ENCODE assay signal across 1 cellular context in genomic region chr5:22663124-22663523, GRCh38.
TF ChIP-seq lines count a peak whose summit lies in the region.

No MANE protein-coding gene starts in this region.

TF ChIP-seq in SK-N-SH, 30 proteins besides CTCF, POLR2A, EP300 and RAD21 (continued from another document):
- no peak for TF ChIP-seq FOXJ3 (CRISPR knock-in tag; IDR thresholded peaks at IDR 0.05)
- no peak for TF ChIP-seq JUND (IDR thresholded peaks at IDR 0.05)
- TF ChIP-seq YY1 (IDR thresholded peaks at IDR 0.05; ENCODE audit: low read depth) = no peak
- no peak for TF ChIP-seq CHD2 (IDR thresholded peaks at IDR 0.05; ENCODE audit: low read length, partially characterized antibody)
